12 cellular contexts compared by ENCODE assay signal in genomic region chr12:508795-509194, GRCh38. TPM values are rescaled to one million over a fixed set of nuclear protein-coding genes. Genes with fewer than 3 reads are reported as not detected.
DNase-seq lines count a peak whose midpoint lies in the region; ATAC-seq, FAIRE-seq and TF ChIP-seq lines count a peak whose summit lies in the region.
"Had no signal": no experiment of that assay in that cellular context is flagged by ENCODE, and none has a peak within 500 bp of the region (broad histone marks: within the 10 kb centered on the region; RNA-seq: fewer than 3 reads in every experiment).

No MANE protein-coding gene starts in this region.

- H3K4me1 Mint-ChIP-seq in Caco-2 (ENCODE audit: low read depth, unreplicated experiment), result peaks cover 64% of the 10 kb centered on the region
- H3K4me1 Mint-ChIP-seq in activated CD4-positive, alpha-beta T cell treated with anti-CD3 and anti-CD28 coated beads for 36 hours, result no peaks in the 10 kb centered on the region
- H3K4me1 Mint-ChIP-seq: B cell had no signal

- TF ChIP-seq POLR2A in endothelial cell of umbilical vein (IDR thresholded peaks at IDR 0.05; ENCODE audit: low read depth, low read length), result no peak
- no peak for TF ChIP-seq POLR2A in esophagus muscularis mucosa (IDR thresholded peaks at IDR 0.05; ENCODE audit: low read depth)

- peak overlapping the region; percentile 54 for H3K27ac Mint-ChIP-seq in Caco-2 (ENCODE audit: unreplicated experiment)
- H3K27ac Mint-ChIP-seq in activated CD4-positive, alpha-beta T cell treated with anti-CD3 and anti-CD28 coated beads for 36 hours, result no peak overlapping the region
- H3K27ac Mint-ChIP-seq: B cell had no signal

- H3K79me2 ChIP-seq in endothelial cell of umbilical vein (ENCODE audit: control insufficient read depth, insufficient read depth, low read length) (no peaks in the 10 kb centered on the region), MM.1S (ENCODE audit: low read length) (no peaks in the 10 kb centered on the region)

- ATAC-seq in activated CD4-positive, alpha-beta T cell treated with anti-CD3 and anti-CD28 coated beads for 36 hours, result no peak
- ATAC-seq: Panc1 had no signal

- POLR2A ChIA-PET in Caco-2 (lab: Charles Lee) (no interaction called here), endothelial cell of umbilical vein (lab: Charles Lee) (no interaction called here)
- POLR2A ChIA-PET in activated CD4-positive, alpha-beta T cell treated with anti-CD3 and anti-CD28 coated beads for 36 hours (lab: Charles Lee), result no interaction called here

- BruUV-seq in Caco-2 (replicated peaks; lab: Mats Ljungman, UMichigan), result no TSS peak
- BruUV-seq in endothelial cell of umbilical vein (replicated peaks; lab: Mats Ljungman, UMichigan), result no TSS peak

- no peak for FAIRE-seq in endothelial cell of umbilical vein (lab: Jason Lieb, UNC)

- H3K27me3 ChIP-seq in Caco-2 (replicated peaks; ENCODE audit: control insufficient read depth, insufficient read depth, low read length), result no peaks in the 10 kb centered on the region
- H3K27me3 ChIP-seq in endothelial cell of umbilical vein (ENCODE audit: control insufficient read depth in 2 of 2, insufficient read depth in 2 of 2, low read length in 2 of 2), result peaks cover 0 to 2% of the 10 kb centered on the region in 2 experiments
- no peaks in the 10 kb centered on the region for H3K27me3 ChIP-seq in mucosa of stomach (ENCODE audit: control insufficient read depth, insufficient read depth, low read length)
- no peaks in the 10 kb centered on the region for H3K27me3 ChIP-seq in MM.1S (replicated peaks; ENCODE audit: insufficient read depth, low read length)
- H3K27me3 ChIP-seq in esophagus muscularis mucosa, result peaks cover 0 to 20% (median 2%) of the 10 kb centered on the region in 4 donors
- H3K27me3 ChIP-seq: heart left ventricle, vagina had no signal

- H2AFZ ChIP-seq in endothelial cell of umbilical vein (ENCODE audit: low read depth, low read length), result no peak overlapping the region
- H2AFZ ChIP-seq in MM.1S (ENCODE audit: low read length), result no peak overlapping the region

- intact Hi-C loops in Caco-2 (cut with micrococcal nuclease; ENCODE audit: unreplicated experiment), result no loop called here
- intact Hi-C loops in endothelial cell of umbilical vein (cut with micrococcal nuclease), result loop anchor here (1.0 kb wide), 1 partner anchor 30 kb away; no protein-coding TSS in a partner anchor
- intact Hi-C loops in activated CD4-positive, alpha-beta T cell treated with anti-CD3 and anti-CD28 coated beads for 36 hours (cut with DNase I, micrococcal nuclease), result no loop called here
- intact Hi-C loops in esophagus muscularis mucosa (cut with DNase I), result no loop called here

- peak; percentile 55 for DNase-seq in Caco-2
- DNase-seq in LoVo (ENCODE audit: low spot score), result peak; percentile 81
- no peak for DNase-seq in endothelial cell of umbilical vein (ENCODE audit: low read depth, low spot score)
- DNase-seq in MM.1S, result no peak
- DNase-seq in activated CD4-positive, alpha-beta T cell treated with anti-CD3 and anti-CD28 coated beads for 36 hours, result no peak
- DNase-seq in esophagus muscularis mucosa (ENCODE audit: extremely low spot score), result no peak
- DNase-seq in AG08395 (ENCODE audit: low spot score), result no peak
- DNase-seq: heart left ventricle had no signal

- H3K27me3 Mint-ChIP-seq in Caco-2 (ENCODE audit: insufficient read depth, unreplicated experiment), result no peaks in the 10 kb centered on the region
- H3K27me3 Mint-ChIP-seq in activated CD4-positive, alpha-beta T cell treated with anti-CD3 and anti-CD28 coated beads for 36 hours, result peaks cover 5% of the 10 kb centered on the region

- peaks cover 26% of the 10 kb centered on the region for H3K9me3 Mint-ChIP-seq in Caco-2 (ENCODE audit: unreplicated experiment)
- H3K9me3 Mint-ChIP-seq in activated CD4-positive, alpha-beta T cell treated with anti-CD3 and anti-CD28 coated beads for 36 hours (ENCODE audit: low read depth), result no peaks in the 10 kb centered on the region

- no peak for TF ChIP-seq EP300 in esophagus muscularis mucosa (IDR thresholded peaks at IDR 0.05)

- dilution Hi-C loops in endothelial cell of umbilical vein (cut with MboI; ENCODE audit: extremely low pct_ligation_motif_present, low sequenced_read_pairs), result no loop called here

- H3K4me2 ChIP-seq in endothelial cell of umbilical vein (ENCODE audit: insufficient read depth, low read length) (no peak overlapping the region), MM.1S (ENCODE audit: low read depth, low read length) (no peak overlapping the region)

- peaks cover 1% of the 10 kb centered on the region for H3K36me3 ChIP-seq in Caco-2 (ENCODE audit: control insufficient read depth, insufficient read depth, low read length)
- H3K36me3 ChIP-seq in endothelial cell of umbilical vein (ENCODE audit: control insufficient read depth in 2 of 2, extremely low read depth in 1 of 2, insufficient read depth in 2 of 2, low read length in 2 of 2), result no peaks in the 10 kb centered on the region
- H3K36me3 ChIP-seq in mucosa of stomach (ENCODE audit: control insufficient read depth, insufficient read depth, low read length), result no peaks in the 10 kb centered on the region
- no peaks in the 10 kb centered on the region for H3K36me3 ChIP-seq in MM.1S (replicated peaks; ENCODE audit: insufficient read depth, low read length)
- no peaks in the 10 kb centered on the region for H3K36me3 ChIP-seq in esophagus muscularis mucosa
- H3K36me3 ChIP-seq: heart left ventricle, vagina had no signal

- no peaks in the 10 kb centered on the region for H3K9me1 ChIP-seq in endothelial cell of umbilical vein (replicated peaks; ENCODE audit: control insufficient read depth, extremely low read depth, insufficient read depth, low read length)

- 79% methylated on average over 5 of the region's 5 CpGs for WGBS in esophagus muscularis mucosa

- H4K20me1 ChIP-seq in endothelial cell of umbilical vein (replicated peaks; ENCODE audit: control insufficient read depth, extremely low read depth, insufficient read depth, low read length) (no peaks in the 10 kb centered on the region), MM.1S (ENCODE audit: insufficient read depth, low read length) (no peaks in the 10 kb centered on the region)

- H3K4me3 Mint-ChIP-seq in Caco-2 (ENCODE audit: unreplicated experiment), result no peak overlapping the region
- no peak overlapping the region for H3K4me3 Mint-ChIP-seq in activated CD4-positive, alpha-beta T cell treated with anti-CD3 and anti-CD28 coated beads for 36 hours
- H3K4me3 Mint-ChIP-seq: B cell had no signal

- CTCF ChIA-PET in Caco-2 (lab: Charles Lee), result interaction anchor here (0.8 kb wide), 1 partner anchor 57 kb away, joined by 3 read pairs; no protein-coding TSS in a partner anchor
- CTCF ChIA-PET in endothelial cell of umbilical vein (lab: Charles Lee), result interaction anchor here (1.0 to 1.7 kb wide), 2 partner anchors 22 to 31 kb away, joined by 3 to 4 read pairs; no protein-coding TSS in a partner anchor
- CTCF ChIA-PET in activated CD4-positive, alpha-beta T cell treated with anti-CD3 and anti-CD28 coated beads for 36 hours (lab: Charles Lee), result interaction anchor here (0.6 to 1.2 kb wide), 2 partner anchors 27 to 56 kb away, joined by 3 to 4 read pairs; no protein-coding TSS in a partner anchor

- H3K4me1 ChIP-seq in Caco-2, result peaks cover 53% of the 10 kb centered on the region
- peaks cover 22% of the 10 kb centered on the region for H3K4me1 ChIP-seq in endothelial cell of umbilical vein (ENCODE audit: control insufficient read depth, extremely low read depth, insufficient read depth, low read length)
- H3K4me1 ChIP-seq in mucosa of stomach (ENCODE audit: control insufficient read depth, insufficient read depth, low read length), result peaks cover 81% of the 10 kb centered on the region
- no peaks in the 10 kb centered on the region for H3K4me1 ChIP-seq in MM.1S (ENCODE audit: low read length)
- H3K4me1 ChIP-seq in esophagus muscularis mucosa, result peaks cover 0 to 18% (median 2%) of the 10 kb centered on the region in 4 donors

- no peaks in the 10 kb centered on the region for H3K9me2 ChIP-seq in MM.1S (replicated peaks; ENCODE audit: insufficient read depth, low read length)

- H3K4me3 ChIP-seq in Caco-2 (ENCODE audit: low read depth, low read length) (no peak overlapping the region), endothelial cell of umbilical vein (replicated peaks in 1 of 3; ENCODE audit: insufficient read depth in 1 of 3, low read depth in 1 of 3, low read length in 3 of 3) (no peak overlapping the region), mucosa of stomach (ENCODE audit: low read length) (peak overlapping the region; percentile 20), MM.1S (ENCODE audit: low read length) (no peak overlapping the region), esophagus muscularis mucosa (no peak overlapping the region)
- H3K4me3 ChIP-seq: heart left ventricle, vagina had no signal

- H3K9me3 ChIP-seq in Caco-2 (no peaks in the 10 kb centered on the region), endothelial cell of umbilical vein (replicated peaks; ENCODE audit: control insufficient read depth, insufficient read depth, low read length) (no peaks in the 10 kb centered on the region), mucosa of stomach (ENCODE audit: control insufficient read depth, low read length) (no peaks in the 10 kb centered on the region), MM.1S (replicated peaks; ENCODE audit: insufficient read depth, low read length) (no peaks in the 10 kb centered on the region), esophagus muscularis mucosa (no peaks in the 10 kb centered on the region)
- H3K9me3 ChIP-seq: heart left ventricle, vagina had no signal

- peak overlapping the region; percentile 46 for H3K27ac ChIP-seq in endothelial cell of umbilical vein (ENCODE audit: insufficient read depth, low read depth, low read length)
- no peak overlapping the region for H3K27ac ChIP-seq in MM.1S (ENCODE audit: low read length)
- H3K27ac ChIP-seq in esophagus muscularis mucosa (replicated peaks in 1 of 4), result no peak overlapping the region
- H3K27ac ChIP-seq: vagina had no signal

- TF ChIP-seq CTCF in Caco-2 (IDR thresholded peaks at IDR 0.05; ENCODE audit: insufficient read depth in 1 of 2, low read depth in 1 of 2, low read length in 1 of 2, severe bottlenecking in 1 of 2, unreplicated experiment in 1 of 2) (no peak), endothelial cell of umbilical vein (IDR thresholded peaks at IDR 0.05; ENCODE audit: extremely low read depth in 1 of 2, insufficient read depth in 1 of 2, low read depth in 1 of 2, low read length in 2 of 2) (no peak), MM.1S (IDR thresholded peaks at IDR 0.05; ENCODE audit: low read length) (no peak), esophagus muscularis mucosa (IDR thresholded peaks at IDR 0.05) (no peak)

- H3F3A ChIP-seq in MM.1S (ENCODE audit: insufficient read depth, low read length), result no peaks in the 10 kb centered on the region

- H3K9ac ChIP-seq in endothelial cell of umbilical vein (replicated peaks; ENCODE audit: extremely low read depth, insufficient read depth, low read length) (no peak overlapping the region), mucosa of stomach (ENCODE audit: low read length) (peak overlapping the region; percentile 52), MM.1S (ENCODE audit: low read length) (no peak overlapping the region)

- peaks cover 47% of the 10 kb centered on the region for H3K36me3 Mint-ChIP-seq in Caco-2 (ENCODE audit: insufficient read depth, unreplicated experiment)
- no peaks in the 10 kb centered on the region for H3K36me3 Mint-ChIP-seq in activated CD4-positive, alpha-beta T cell treated with anti-CD3 and anti-CD28 coated beads for 36 hours (ENCODE audit: low read depth)

RNA-seq across cellular contexts. Expression of gene B4GALNT3, which starts 49.1 kb away (rescaled TPM):
- total RNA-seq in Caco-2 (2022) (77.9 and 78.1 TPM in 2 replicates), endothelial cell of umbilical vein (not detected in 2 replicates), esophagus muscularis mucosa (under 1 TPM; under 0.01 to 0.80 (median 0.36) TPM)
- polyA plus RNA-seq in endothelial cell of umbilical vein, result 0.07 TPM in 1 of 2 replicates, not detected in the other
- polyA plus RNA-seq in endothelial cell of umbilical vein (2011; cell fraction: cytosol; rRNA removed), result not detected in 2 replicates
- polyA plus RNA-seq in endothelial cell of umbilical vein (2011; cell fraction: nucleus; rRNA removed), result 0.11 TPM in 1 of 2 replicates, not detected in the other
- 0.33 and 1.5 TPM in 2 replicates for polyA plus RNA-seq in endothelial cell of umbilical vein (2012)
- polyA minus RNA-seq in endothelial cell of umbilical vein, result 0.08 TPM in 1 of 2 replicates, not detected in the other
- polyA minus RNA-seq in endothelial cell of umbilical vein (2011; cell fraction: cytosol; rRNA and poly(A)+ RNA removed), result not detected
- not detected in 2 replicates for polyA minus RNA-seq in endothelial cell of umbilical vein (2011; cell fraction: nucleus; rRNA and poly(A)+ RNA removed)
- total RNA-seq in activated CD4-positive, alpha-beta T cell treated with anti-CD3 and anti-CD28 coated beads for 36 hours, result 1 to 10 TPM; 2.2 to 3.3 TPM
- total RNA-seq: B cell had no signal

Comparison
In these comparisons a context has a peak if more than half of its experiments do, and no peak if none do; other contexts are left out.
1. DNase-seq: peak in Caco-2 (2 of 2) and LoVo (single experiment); none in endothelial cell of umbilical vein (single experiment), MM.1S (single experiment), activated CD4-positive, alpha-beta T cell treated with anti-CD3 and anti-CD28 coated beads for 36 hours (single experiment), esophagus muscularis mucosa (single experiment) and AG08395 (single experiment).
2. RNA of gene B4GALNT3, which starts 49.1 kb away (total RNA-seq): 77.9 to 78.1 TPM in Caco-2; 2.2 to 3.3 TPM in activated CD4-positive, alpha-beta T cell treated with anti-CD3 and anti-CD28 coated beads for 36 hours, under 0.01 to 0.80 TPM in esophagus muscularis mucosa and not detected in endothelial cell of umbilical vein; every median in the first group is over 10 times any median in the second.